8 cellular contexts compared by ENCODE assay signal in genomic region chr12:71840226-71840847, GRCh38. TPM values are rescaled to one million over a fixed set of nuclear protein-coding genes. Genes with fewer than 3 reads are reported as not detected.
DNase-seq lines count a peak whose midpoint lies in the region; ATAC-seq and TF ChIP-seq lines count a peak whose summit lies in the region.

No MANE protein-coding gene starts in this region.

- POLR2A ChIA-PET in activated B cell treated with CpG ODN at 0.5 μM for 24 hours (lab: Charles Lee) = interaction anchor here (0.9 to 2.6 kb wide), 4 partner anchors 84 to 177 kb away, joined by 3 to 17 read pairs (median 6); partner anchors contain the start of genes RAB21, THAP2, TMEM19 and ZFC3H1

- H3K4me3 Mint-ChIP-seq in activated B cell treated with CpG ODN at 0.5 μM for 24 hours = peak overlapping the region; percentile 94

- TF ChIP-seq CTCF in activated B cell treated with CpG ODN at 0.5 μM for 24 hours (IDR thresholded peaks at IDR 0.05) = no peak
- no peak for TF ChIP-seq CTCF in fibroblast of villous mesenchyme (IDR thresholded peaks at IDR 0.05; ENCODE audit: insufficient read depth, low read depth, low read length)
- no peak for TF ChIP-seq CTCF in ovary (IDR thresholded peaks at IDR 0.05)

- CTCF ChIA-PET in activated B cell treated with CpG ODN at 0.5 μM for 24 hours (lab: Charles Lee) = interaction anchor here (0.6 to 3.1 kb wide), 4 partner anchors 9 to 177 kb away, joined by 3 to 11 read pairs (median 5); partner anchors contain the start of gene ZFC3H1

- DNase-seq in Daoy (ENCODE audit: low read depth) (peak; percentile 54), activated B cell treated with CpG ODN at 0.5 μM for 24 hours (no peak), fibroblast of villous mesenchyme (ENCODE audit: low read depth) (peak; percentile 92), ovary (no peak), G401 (ENCODE audit: low spot score) (no peak)
- no peak for DNase-seq in Jurkat, Clone E6-1 (ENCODE audit: low read depth, low spot score)
- DNase-seq in activated CD4-positive, alpha-beta T cell treated with anti-CD3 and anti-CD28 coated beads, Interleukin-2, amount 50 U/mL, for 4 hours = no peak

- H3K4me3 ChIP-seq in Jurkat, Clone E6-1 (ENCODE audit: low read length) = peak overlapping the region; percentile 80
- H3K4me3 ChIP-seq in fibroblast of villous mesenchyme (ENCODE audit: low read depth, low read length) = peak overlapping the region; percentile 77
- peak overlapping the region; percentile 84 for H3K4me3 ChIP-seq in ovary

- in situ Hi-C loops in G401 (cut with HindIII; ENCODE audit: low sequenced_read_pairs) = no loop called here

- H3K27ac ChIP-seq in ovary = peak overlapping the region; percentile 82 to 96

- H3K27ac Mint-ChIP-seq in activated B cell treated with CpG ODN at 0.5 μM for 24 hours = peak overlapping the region; percentile 96

- peaks cover 2% of the 10 kb centered on the region for H3K27me3 Mint-ChIP-seq in activated B cell treated with CpG ODN at 0.5 μM for 24 hours

- no peak for TF ChIP-seq EP300 in ovary (IDR thresholded peaks at IDR 0.05)

- ATAC-seq in GM21423 (IDR thresholded peaks at IDR 0.05; ENCODE audit: unreplicated experiment) = peak; percentile 20
- ATAC-seq in activated B cell treated with CpG ODN at 0.5 μM for 24 hours (ENCODE audit: low read depth) = peak; percentile 8

- H3K27me3 ChIP-seq in ovary = no peaks in the 10 kb centered on the region

- peaks cover 34% of the 10 kb centered on the region for H3K4me1 Mint-ChIP-seq in activated B cell treated with CpG ODN at 0.5 μM for 24 hours

- H3K9me3 ChIP-seq in ovary = no peaks in the 10 kb centered on the region

- no peaks in the 10 kb centered on the region for H3K9me3 Mint-ChIP-seq in activated B cell treated with CpG ODN at 0.5 μM for 24 hours

- no peaks in the 10 kb centered on the region for H3K36me3 ChIP-seq in ovary

- H3K36me3 Mint-ChIP-seq in activated B cell treated with CpG ODN at 0.5 μM for 24 hours (ENCODE audit: low read depth) = peaks cover 14% of the 10 kb centered on the region

- intact Hi-C loops in activated B cell treated with CpG ODN at 0.5 μM for 24 hours (cut with micrococcal nuclease) (loop anchor here (10.0 kb wide), 1 partner anchor 206 kb away; no protein-coding TSS in a partner anchor), ovary (cut with DNase I) (no loop called here)

- TF ChIP-seq POLR2A in ovary (IDR thresholded peaks at IDR 0.05) = no peak

- 0 to 1% (median 0%) methylated on average over 20 of the region's 20 CpGs for WGBS in ovary, 3 donors

- H3K4me1 ChIP-seq in ovary (ENCODE audit: insufficient read depth) = peaks cover 13% of the 10 kb centered on the region

RNA-seq across cellular contexts. Expression of gene TBC1D15, which starts 0.8 kb away (rescaled TPM):
- 13.0 and 14.8 TPM in 2 replicates for total RNA-seq in Daoy (2014; rRNA removed; shearing (Covaris generic))
- 41.1 TPM for polyA plus RNA-seq in Jurkat, Clone E6-1 (2012; ENCODE audit: insufficient read depth, insufficient read length)
- 36.0 and 40.1 TPM in 2 replicates for total RNA-seq in activated B cell treated with CpG ODN at 0.5 μM for 24 hours
- 16.4 and 18.0 TPM in 2 replicates for total RNA-seq in fibroblast of villous mesenchyme
- 10 to 100 TPM; 37.8 to 49.3 (median 41.2) TPM for total RNA-seq in ovary
- polyA plus RNA-seq in ovary = 10 to 100 TPM; 30.4 to 34.5 TPM
- 14.3 and 14.8 TPM in 2 replicates for total RNA-seq in G401 (2014; rRNA removed; shearing (Covaris generic))

Comparison
In these comparisons a context has a peak if more than half of its experiments do, and no peak if none do; other contexts are left out.
1. DNase-seq: peak in Daoy (single experiment) and fibroblast of villous mesenchyme (single experiment); none in Jurkat, Clone E6-1 (single experiment), activated B cell treated with CpG ODN at 0.5 μM for 24 hours (single experiment), ovary (0 of 5), G401 (single experiment) and activated CD4-positive, alpha-beta T cell treated with anti-CD3 and anti-CD28 coated beads, Interleukin-2, amount 50 U/mL, for 4 hours (0 of 2).
2. Peak in every context shown above with its lines, with median percentiles within 50 percentile points of each other: H3K4me3 ChIP-seq.